ENCODE assay signal across 30 cellular contexts in genomic region chr1:244205171-244205570, GRCh38.
"Had no signal": no experiment of that assay in that cellular context is flagged by ENCODE, and none has a peak within 500 bp of the region (broad histone marks: within the 10 kb centered on the region; RNA-seq: fewer than 3 reads in every experiment).

No MANE protein-coding gene starts in this region.

- H3K9me3 ChIP-seq: ascending aorta had no signal

- H3K4me3 ChIP-seq: ascending aorta, SK-N-MC had no signal

- ATAC-seq: activated naive CD4-positive, alpha-beta T cell treated with anti-CD3 and anti-CD28 coated beads, Interleukin-2, amount 50 U/mL, for 72 hours; activated naive CD8-positive, alpha-beta T cell treated with anti-CD3 and anti-CD28 coated beads, Interleukin-2, amount 50 U/mL, for 24 hours; activated T-helper 17 cell treated with anti-CD3 and anti-CD28 coated beads, Interleukin-2, amount 50 U/mL, for 72 hours; Panc1; Right ventricle myocardium inferior; T-cell had no signal

- H3K27me3 ChIP-seq: ascending aorta had no signal

- H3K4me1 ChIP-seq: ascending aorta had no signal

- H3K27ac ChIP-seq: ascending aorta, SK-N-MC had no signal

- FAIRE-seq: TTC549 had no signal

- H3K36me3 ChIP-seq: ascending aorta had no signal

- DNase-seq: activated B cell treated with CpG ODN at 0.5 μM for 24 hours; activated CD4-positive, alpha-beta memory T cell treated with anti-CD3 and anti-CD28 coated beads for 36 hours; activated CD4-positive, alpha-beta T cell treated with anti-CD3 and anti-CD28 coated beads for 1 hour; activated CD4-positive, alpha-beta T cell treated with anti-CD3 and anti-CD28 coated beads, Interleukin-2, amount 10 ng/mL, durations not matched to agents 7 days and 5 days; activated CD8-positive, alpha-beta memory T cell treated with anti-CD3 and anti-CD28 coated beads for 24 hours; activated naive CD8-positive, alpha-beta T cell treated with anti-CD3 and anti-CD28 coated beads, Interleukin-2, amount 50 U/mL, for 24 hours; activated T-cell treated with anti-CD3 and anti-CD28 coated beads, Interleukin-2, amount 50 U/mL, for 48 hours; amniotic stem cell; Karpas-422; MM.1S; NCI-H1105; NCI-H1436; NCI-H1694 treated with DMSO at 0.1 percent for 48 hours; NCI-H2029 treated with DMSO at 0.1 percent for 48 hours; NCI-H345; NCI-H510A; NCI-H526 treated with DMSO at 0.1 percent for 48 hours; NCI-H82; OCI-M1; RPMI8226; T-cell; T-helper 2 cell; T1000 had no signal
